Comparison of ENCODE assay signal across 8 cellular contexts in the genomic region with DNA sequence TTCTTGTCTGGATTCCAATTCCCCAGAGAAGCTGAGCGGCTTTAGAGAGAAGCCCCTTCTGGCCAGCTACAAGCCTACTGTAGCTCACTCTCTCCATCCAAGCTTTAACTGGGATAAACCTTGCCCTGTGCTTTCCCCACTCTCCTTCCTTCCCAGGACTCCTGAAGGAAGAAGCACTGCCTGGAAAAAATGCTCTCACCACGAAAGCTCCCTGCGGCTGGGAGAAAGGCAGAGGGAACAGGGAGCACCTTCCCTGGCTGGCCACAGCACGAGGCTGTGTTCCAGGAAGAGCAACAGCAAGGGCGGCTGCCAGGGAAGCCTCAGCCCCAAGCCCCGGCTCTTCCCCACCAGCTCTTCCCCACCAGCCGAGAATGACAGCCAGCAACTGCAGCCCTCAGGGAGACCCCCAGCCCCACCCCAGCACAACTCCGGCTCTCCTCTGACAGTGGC.
DNase-seq lines count a peak whose midpoint lies in the region; TF ChIP-seq lines count a peak whose summit lies in the region.

No MANE protein-coding gene starts in this region.

- H3K36me3 ChIP-seq in rectal smooth muscle tissue (ENCODE audit: control insufficient read depth, insufficient read depth, low read length) = no peaks in the 10 kb centered on the region

- TF ChIP-seq CTCF in VCaP (conservative IDR thresholded peaks at IDR 0.05) (no peak), foreskin fibroblast (IDR thresholded peaks at IDR 0.05; ENCODE audit: low read depth, low read length) (no peak)

- no peaks in the 10 kb centered on the region for H3K27me3 ChIP-seq in rectal smooth muscle tissue (ENCODE audit: control insufficient read depth, insufficient read depth, low read length)

- DNase-seq in GM04504 (ENCODE audit: low read depth) = peak; percentile 42
- peak in 1 of 2 donors; percentile 70 for DNase-seq in foreskin fibroblast
- no peak for DNase-seq in RPMI8226
- DNase-seq in DMS53 treated with DMSO at 0.1 percent for 48 hours (lab: John Stamatoyannopoulos, UW; ENCODE audit: unreplicated experiment) = no peak
- DNase-seq in DMS153 treated with DMSO at 0.1 percent for 48 hours (lab: John Stamatoyannopoulos, UW; ENCODE audit: unreplicated experiment) = no peak
- no peak for DNase-seq in SW 1271 (lab: John Stamatoyannopoulos, UW)

- H3K4me1 ChIP-seq in rectal smooth muscle tissue (ENCODE audit: control insufficient read depth, insufficient read depth, low read length) = peaks cover 79% of the 10 kb centered on the region

- peak overlapping the region; percentile 36 to 47 for H3K4me3 ChIP-seq in foreskin fibroblast (ENCODE audit: low read depth in 1 of 2, low read length in 2 of 2)
- H3K4me3 ChIP-seq in rectal smooth muscle tissue (ENCODE audit: low read length) = peak overlapping the region; percentile 50

- peak overlapping the region; percentile 2 for H3K9ac ChIP-seq in rectal smooth muscle tissue (ENCODE audit: low read length)

- H3K27ac ChIP-seq in VCaP (peak overlapping the region; percentile 97), rectal smooth muscle tissue (ENCODE audit: low read depth, low read length) (peak overlapping the region; percentile 86)
